Comparison of ENCODE assay signal across 28 cellular contexts in genomic region chr19:36031308-36031707, GRCh38. TPM values are rescaled to one million over a fixed set of nuclear protein-coding genes. Genes with fewer than 3 reads are reported as not detected.
A peak's percentile ranks its signal among the peaks of the same experiment; 100 is the strongest.
DNase-seq lines count a peak whose midpoint lies in the region; ATAC-seq and TF ChIP-seq lines count a peak whose summit lies in the region.
"Had no signal": no experiment of that assay in that cellular context is flagged by ENCODE, and none has a peak within 500 bp of the region (broad histone marks: within the 10 kb centered on the region; RNA-seq: fewer than 3 reads in every experiment).

No MANE protein-coding gene starts in this region.

- CTCF ChIA-PET in SK-N-SH (lab: Yijun Ruan, JAX), result interaction anchor here (1.7 kb wide), 1 partner anchor 23 kb away, joined by 5 read pairs; the partner anchor contains the start of genes THAP8 and WDR62

- no peak for TF ChIP-seq EP300 in SK-N-SH (IDR thresholded peaks at IDR 0.05; ENCODE audit: borderline replicate concordance in 1 of 2, low read depth in 1 of 2, low read length in 1 of 2)

- H3K27ac ChIP-seq in SK-N-SH (ENCODE audit: low read depth in 2 of 2, low read length in 1 of 2) (no peak overlapping the region), subcutaneous abdominal adipose tissue (ENCODE audit: low read depth, low read length) (peak overlapping the region; percentile 29)
- H3K27ac ChIP-seq: parathyroid adenoma, RWPE1, VCaP had no signal

- WGBS in SK-N-SH (ENCODE audit: low lambda C conversion rate), result 95% methylated on average over 6 of the region's 6 CpGs

- H3K27ac Mint-ChIP-seq in chondrocyte (ENCODE audit: unreplicated experiment), result peak overlapping the region; percentile 15
- peak overlapping the region; percentile 32 for H3K27ac Mint-ChIP-seq in mesothelial cell of epicardium
- H3K27ac Mint-ChIP-seq: activated T-helper 1 cell treated with anti-CD3 and anti-CD28 coated beads, Interleukin-12 subunit alpha, Interleukin-12 subunit beta, Interleukin-2, Interleukin-4 antibody, amounts not matched to agents 30 ng/mL and 10 ng/mL and 1 ng/mL, durations not matched to agents 14 hours and 24 hours and 36 hours; CD8-positive, alpha-beta T cell had no signal

- H3K9me3 ChIP-seq in SK-N-SH (no peaks in the 10 kb centered on the region), subcutaneous abdominal adipose tissue (ENCODE audit: control insufficient read depth in 5 of 5, low read length in 5 of 5) (no peaks in the 10 kb centered on the region)
- H3K9me3 ChIP-seq: heart right ventricle, sigmoid colon, transverse colon had no signal

- H3K9me3 Mint-ChIP-seq in chondrocyte (ENCODE audit: low read depth), result no peaks in the 10 kb centered on the region
- H3K9me3 Mint-ChIP-seq in mesothelial cell of epicardium, result no peaks in the 10 kb centered on the region
- H3K9me3 Mint-ChIP-seq: activated naive CD4-positive, alpha-beta T cell treated with anti-CD3 and anti-CD28 coated beads, Interleukin-2, amount 10 ng/mL, durations not matched to agents 7 days and 5 days; activated T-helper 1 cell treated with anti-CD3 and anti-CD28 coated beads, Interleukin-12 subunit alpha, Interleukin-12 subunit beta, Interleukin-2, Interleukin-4 antibody, amounts not matched to agents 30 ng/mL and 10 ng/mL and 1 ng/mL, durations not matched to agents 14 hours and 24 hours and 36 hours; CD8-positive, alpha-beta T cell; central memory CD8-positive, alpha-beta T cell; stimulated activated naive CD8-positive, alpha-beta T cell treated with anti-CD3 and anti-CD28 coated beads, Interleukin-15, amount 100 ng/mL, for 72 hours had no signal

- H3K4me1 ChIP-seq in SK-N-SH (ENCODE audit: control insufficient read depth in 1 of 2, insufficient read depth in 2 of 2, low read depth in 1 of 2, low read length in 1 of 2) (peaks cover 0 to 7% of the 10 kb centered on the region in 2 experiments; a peak in 1 of 4 replicates), subcutaneous abdominal adipose tissue (ENCODE audit: control insufficient read depth in 5 of 5, insufficient read depth in 5 of 5, low read length in 5 of 5) (peaks cover 0 to 24% (median 16%) of the 10 kb centered on the region in 5 donors)

- H3K27me3 ChIP-seq in SK-N-SH (ENCODE audit: insufficient read depth) (no peaks in the 10 kb centered on the region), subcutaneous abdominal adipose tissue (ENCODE audit: control insufficient read depth in 5 of 5, insufficient read depth in 4 of 5, low read length in 5 of 5) (no peaks in the 10 kb centered on the region)
- H3K27me3 ChIP-seq: sigmoid colon, transverse colon had no signal

- no peaks in the 10 kb centered on the region for H3K9me2 ChIP-seq in SK-N-SH

- H4K20me1 ChIP-seq in SK-N-SH (ENCODE audit: insufficient read depth), result no peaks in the 10 kb centered on the region

- POLR2A ChIA-PET in SK-N-SH (lab: Yijun Ruan, JAX), result no interaction called here

- no peak for TF ChIP-seq CTCF in SK-N-SH (IDR thresholded peaks at IDR 0.05)
- TF ChIP-seq CTCF in chondrocyte (IDR thresholded peaks at IDR 0.05), result no peak
- no peak for TF ChIP-seq CTCF in mesothelial cell of epicardium (IDR thresholded peaks at IDR 0.05; ENCODE audit: unreplicated experiment)

- no peak overlapping the region for H3K9ac ChIP-seq in SK-N-SH
- peak overlapping the region in 3 of 5 donors; percentile 28 to 56 (median 34) for H3K9ac ChIP-seq in subcutaneous abdominal adipose tissue (ENCODE audit: low read length in 5 of 5)
- H3K9ac ChIP-seq: parathyroid adenoma had no signal

- H3K4me3 Mint-ChIP-seq in chondrocyte (ENCODE audit: unreplicated experiment), result peak overlapping the region; percentile 31
- peak overlapping the region; percentile 41 for H3K4me3 Mint-ChIP-seq in mesothelial cell of epicardium
- H3K4me3 Mint-ChIP-seq: activated naive CD4-positive, alpha-beta T cell treated with anti-CD3 and anti-CD28 coated beads, Interleukin-2, amount 10 ng/mL, durations not matched to agents 7 days and 5 days; central memory CD8-positive, alpha-beta T cell had no signal

- H3K36me3 ChIP-seq in SK-N-SH (replicated peaks in 1 of 2; ENCODE audit: control insufficient read depth in 1 of 2, insufficient read depth in 2 of 2, low read length in 1 of 2), result peaks cover 0 to 9% of the 10 kb centered on the region in 2 experiments
- peaks cover 0 to 20% (median 15%) of the 10 kb centered on the region in 5 donors for H3K36me3 ChIP-seq in subcutaneous abdominal adipose tissue (ENCODE audit: control insufficient read depth in 5 of 5, insufficient read depth in 5 of 5, low read length in 5 of 5)
- H3K36me3 ChIP-seq: transverse colon had no signal

- H3K4me3 ChIP-seq in SK-N-SH (ENCODE audit: low read depth in 2 of 2, low read length in 1 of 2), result peak overlapping the region in 1 of 2 experiments; percentile 86; a peak in 2 of 4 replicates
- H3K4me3 ChIP-seq in subcutaneous abdominal adipose tissue (ENCODE audit: low read depth in 1 of 5, low read length in 5 of 5), result no peak overlapping the region

- peaks cover 2% of the 10 kb centered on the region for H3F3A ChIP-seq in SK-N-SH (replicated peaks; ENCODE audit: insufficient read depth)

- H3K4me1 Mint-ChIP-seq in chondrocyte (ENCODE audit: low read depth) (peaks cover 20% of the 10 kb centered on the region), mesothelial cell of epicardium (peaks cover 18% of the 10 kb centered on the region)

- DNase-seq in SK-N-SH, result no peak
- DNase-seq in chondrocyte (ENCODE audit: low spot score), result no peak
- DNase-seq in mesothelial cell of epicardium (ENCODE audit: low spot score in 2 of 2, unreplicated experiment in 2 of 2), result no peak
- DNase-seq in MV-4-11 (lab: John Stamatoyannopoulos, UW), result no peak
- DNase-seq in HuH-7.5 (ENCODE audit: low spot score), result no peak
- no peak for DNase-seq in DMS 273 treated with DMSO at 0.1 percent for 48 hours (lab: John Stamatoyannopoulos, UW)
- DNase-seq: 8988T; activated naive CD4-positive, alpha-beta T cell treated with anti-CD3 and anti-CD28 coated beads, Interleukin-2, amount 10 ng/mL, durations not matched to agents 7 days and 5 days; AML-193; aorta; CD8-positive, alpha-beta T cell; heart right ventricle; left cardiac atrium; mesendoderm; naive B cell; NCI-H1092 treated with DMSO at 0.1 percent for 48 hours; NCI-H1930; sigmoid colon; stimulated activated CD4-positive, alpha-beta T cell treated with anti-CD3 and anti-CD28 coated beads, Interleukin-15, amount 100 ng/mL, for 24 hours; stimulated activated naive CD8-positive, alpha-beta T cell treated with anti-CD3 and anti-CD28 coated beads, Interleukin-15, amount 100 ng/mL, for 72 hours; transverse colon had no signal

- no peak overlapping the region for H2AFZ ChIP-seq in SK-N-SH (ENCODE audit: low read depth)

- no peak for TF ChIP-seq RAD21 in SK-N-SH (IDR thresholded peaks at IDR 0.05; ENCODE audit: low read length)

- H3K36me3 Mint-ChIP-seq in chondrocyte (ENCODE audit: low read depth) (peaks cover 11% of the 10 kb centered on the region), mesothelial cell of epicardium (peaks cover 28% of the 10 kb centered on the region)

- peak overlapping the region; percentile 94 for H3K4me2 ChIP-seq in SK-N-SH

- H3K27me3 Mint-ChIP-seq in chondrocyte (ENCODE audit: low read depth) (no peaks in the 10 kb centered on the region), mesothelial cell of epicardium (ENCODE audit: low read depth) (no peaks in the 10 kb centered on the region)
- H3K27me3 Mint-ChIP-seq: activated naive CD4-positive, alpha-beta T cell treated with anti-CD3 and anti-CD28 coated beads, Interleukin-2, amount 10 ng/mL, durations not matched to agents 7 days and 5 days; central memory CD8-positive, alpha-beta T cell; stimulated activated naive CD8-positive, alpha-beta T cell treated with anti-CD3 and anti-CD28 coated beads, Interleukin-15, amount 100 ng/mL, for 72 hours had no signal

- 0 out of 2 replicates have a peak, but pooled peaks cover 5% of the 10 kb centered on the region for H3K79me2 ChIP-seq in SK-N-SH (ENCODE audit: insufficient read depth)
- H3K79me2 ChIP-seq: parathyroid adenoma had no signal

- no peak for ATAC-seq in SK-N-SH treated with all-trans-retinoic acid at 6 μM for 48 hours
- ATAC-seq: CD8-positive, alpha-beta T cell had no signal

RNA-seq across cellular contexts. Expression of gene CLIP3, which starts 1.4 kb away (rescaled TPM):
- polyA plus RNA-seq in SK-N-SH (2012; rRNA removed), result 7.1 and 13.1 TPM in 2 replicates
- polyA plus RNA-seq in SK-N-SH (2012; cell fraction: cytosol; rRNA removed), result 7.3 and 9.1 TPM in 2 replicates
- polyA plus RNA-seq in SK-N-SH (2012; cell fraction: nucleus; rRNA removed), result 17.5 and 22.4 TPM in 2 replicates
- total RNA-seq in chondrocyte (51.2 to 59.0 TPM (median 53.8 TPM) in 3 replicates), mesothelial cell of epicardium (58.5 to 59.0 TPM (median 59.0 TPM) in 3 replicates)

RNA-seq across cellular contexts. Expression of gene ALKBH6, which starts 17.3 kb away (rescaled TPM):
- polyA plus RNA-seq in SK-N-SH (2012; rRNA removed), result 29.9 and 30.7 TPM in 2 replicates
- 19.8 and 21.2 TPM in 2 replicates for polyA plus RNA-seq in SK-N-SH (2012; cell fraction: cytosol; rRNA removed)
- 133 and 254 TPM in 2 replicates for polyA plus RNA-seq in SK-N-SH (2012; cell fraction: nucleus; rRNA removed)
- 17.9 to 23.7 TPM (median 19.9 TPM) in 3 replicates for total RNA-seq in chondrocyte
- 26.3 to 28.9 TPM (median 28.7 TPM) in 3 replicates for total RNA-seq in mesothelial cell of epicardium

RNA-seq across cellular contexts. Expression of gene SYNE4, which starts 22.7 kb away (rescaled TPM):
- 0.48 and 0.58 TPM in 2 replicates for polyA plus RNA-seq in SK-N-SH (2012; rRNA removed)
- polyA plus RNA-seq in SK-N-SH (2012; cell fraction: cytosol; rRNA removed), result 0.04 and 0.05 TPM in 2 replicates
- polyA plus RNA-seq in SK-N-SH (2012; cell fraction: nucleus; rRNA removed), result 5.1 and 5.3 TPM in 2 replicates
- 0.27 to 1.2 TPM (median 0.49 TPM) in 3 replicates for total RNA-seq in chondrocyte
- total RNA-seq in mesothelial cell of epicardium, result 16.8 to 17.0 TPM (median 17.0 TPM) in 3 replicates

RNA-seq across cellular contexts. Expression of gene THAP8, which starts 22.8 kb away (rescaled TPM):
- polyA plus RNA-seq in SK-N-SH (2012; rRNA removed), result 6.2 and 6.3 TPM in 2 replicates
- 2.3 and 4.8 TPM in 2 replicates for polyA plus RNA-seq in SK-N-SH (2012; cell fraction: cytosol; rRNA removed)
- polyA plus RNA-seq in SK-N-SH (2012; cell fraction: nucleus; rRNA removed), result 3.9 and 4.2 TPM in 2 replicates
- total RNA-seq in chondrocyte (6.6 to 10.2 TPM (median 8.9 TPM) in 3 replicates), mesothelial cell of epicardium (8.9 to 9.7 TPM (median 9.2 TPM) in 3 replicates)

RNA-seq across cellular contexts. Expression of gene WDR62, which starts 23.4 kb away (rescaled TPM):
- 5.0 and 5.3 TPM in 2 replicates for polyA plus RNA-seq in SK-N-SH (2012; rRNA removed)
- polyA plus RNA-seq in SK-N-SH (2012; cell fraction: cytosol; rRNA removed), result 1.6 and 3.4 TPM in 2 replicates
- polyA plus RNA-seq in SK-N-SH (2012; cell fraction: nucleus; rRNA removed), result 20.4 and 27.2 TPM in 2 replicates
- total RNA-seq in chondrocyte, result 3.0 to 6.0 TPM (median 3.7 TPM) in 3 replicates
- total RNA-seq in mesothelial cell of epicardium, result 5.1 to 7.1 TPM (median 5.9 TPM) in 3 replicates
